In the genomic region with DNA sequence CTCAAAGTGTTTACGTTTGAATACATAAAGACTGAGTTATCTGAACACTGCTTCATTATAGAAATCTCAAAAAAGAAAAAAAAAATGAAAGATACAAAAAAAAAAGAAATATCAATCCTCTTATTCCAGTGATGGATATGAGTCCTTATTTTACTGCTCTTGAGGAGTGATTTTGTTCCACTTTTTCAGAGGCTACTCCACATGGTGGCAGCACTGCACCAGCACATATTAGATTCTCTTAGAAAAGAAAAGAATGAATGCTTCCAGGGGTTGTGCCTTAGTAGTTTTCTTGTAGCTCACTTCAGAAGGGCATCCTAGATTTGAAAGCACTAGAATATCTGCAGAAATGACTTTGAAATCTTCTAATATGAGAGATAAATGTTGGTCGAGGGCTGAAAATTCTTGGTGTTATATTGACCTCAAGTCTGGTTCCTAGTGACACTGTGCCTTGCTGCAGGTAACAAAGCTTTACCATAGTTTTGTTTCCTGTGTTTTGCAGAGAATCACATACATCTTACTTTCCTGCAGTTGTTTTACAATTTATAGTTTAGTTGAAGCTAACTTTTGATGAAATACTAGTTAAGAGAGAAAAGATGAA, we compare ENCODE assay signal across 8 cellular contexts. TPM values are rescaled to one million over a fixed set of nuclear protein-coding genes. Genes with fewer than 3 reads are reported as not detected.
DNase-seq lines count a peak whose midpoint lies in the region; ATAC-seq and TF ChIP-seq lines count a peak whose summit lies in the region.

No MANE protein-coding gene starts in this region.

- CTCF ChIA-PET in activated CD8-positive, alpha-beta memory T cell treated with anti-CD3 and anti-CD28 coated beads, Interleukin-2, amount 10 ng/mL, durations not matched to agents 7 days and 5 days (lab: Charles Lee), result interaction anchor here (0.6 to 4.5 kb wide), 29 partner anchors 10 to 356 kb away, joined by 3 to 55 read pairs (median 4); partner anchors contain the start of genes AP2B1, MMP28, RASL10B and TAF15

- H3K27ac Mint-ChIP-seq in activated CD8-positive, alpha-beta memory T cell treated with anti-CD3 and anti-CD28 coated beads, Interleukin-2, amount 10 ng/mL, durations not matched to agents 7 days and 5 days, result no peak overlapping the region

- no peak overlapping the region for H3K4me3 Mint-ChIP-seq in activated CD8-positive, alpha-beta memory T cell treated with anti-CD3 and anti-CD28 coated beads, Interleukin-2, amount 10 ng/mL, durations not matched to agents 7 days and 5 days

- no peak overlapping the region for H3K4me2 ChIP-seq in parathyroid adenoma (ENCODE audit: low read length)

- no peak for ATAC-seq in activated CD8-positive, alpha-beta memory T cell treated with anti-CD3 and anti-CD28 coated beads, Interleukin-2, amount 10 ng/mL, durations not matched to agents 7 days and 5 days
- no peak for ATAC-seq in GM18502 (IDR thresholded peaks at IDR 0.05; ENCODE audit: poor library complexity, unreplicated experiment)

- H3K9me3 Mint-ChIP-seq in activated CD8-positive, alpha-beta memory T cell treated with anti-CD3 and anti-CD28 coated beads, Interleukin-2, amount 10 ng/mL, durations not matched to agents 7 days and 5 days (ENCODE audit: low read depth), result no peaks in the 10 kb centered on the region

- no peaks in the 10 kb centered on the region for H3K27me3 ChIP-seq in parathyroid adenoma (ENCODE audit: control insufficient read depth, insufficient read depth, low read length)

- peak; percentile 56 for DNase-seq in activated CD8-positive, alpha-beta memory T cell treated with anti-CD3 and anti-CD28 coated beads, Interleukin-2, amount 10 ng/mL, durations not matched to agents 7 days and 5 days
- DNase-seq in activated CD8-positive, alpha-beta memory T cell treated with anti-CD3 and anti-CD28 coated beads, Interleukin-2, amount 50 U/mL, for 48 hours, result no peak
- DNase-seq in NCI-H1105 treated with DMSO at 0.1 percent for 48 hours (lab: John Stamatoyannopoulos, UW) (peak; percentile 51), fibroblast of pulmonary artery (ENCODE audit: low read depth) (peak; percentile 78), OCI-M2 (lab: John Stamatoyannopoulos, UW; ENCODE audit: unreplicated experiment) (no peak)
- peak; percentile 47 for DNase-seq in activated CD4-positive, alpha-beta T cell treated with anti-CD3 and anti-CD28 coated beads for 48 hours

- H3K9me3 ChIP-seq in parathyroid adenoma (ENCODE audit: control insufficient read depth, low read length), result no peaks in the 10 kb centered on the region

- no peak overlapping the region for H3K27ac ChIP-seq in parathyroid adenoma

- H3K4me1 ChIP-seq in parathyroid adenoma, result peaks cover 21% of the 10 kb centered on the region

- H3K36me3 ChIP-seq in parathyroid adenoma (ENCODE audit: control insufficient read depth, insufficient read depth, low read length), result no peaks in the 10 kb centered on the region

- peaks cover 18% of the 10 kb centered on the region for H3K79me2 ChIP-seq in parathyroid adenoma

- peak; percentile 79 for TF ChIP-seq CTCF in fibroblast of pulmonary artery (IDR thresholded peaks at IDR 0.05; ENCODE audit: low read length, missing control alignments)
- peak; percentile 81 for TF ChIP-seq CTCF in parathyroid adenoma (IDR thresholded peaks at IDR 0.05)

- no peak overlapping the region for H3K4me3 ChIP-seq in fibroblast of pulmonary artery (replicated peaks; ENCODE audit: low read depth, low read length)
- H3K4me3 ChIP-seq in parathyroid adenoma (ENCODE audit: low read depth, low read length), result no peak overlapping the region

- H3K27me3 Mint-ChIP-seq in activated CD8-positive, alpha-beta memory T cell treated with anti-CD3 and anti-CD28 coated beads, Interleukin-2, amount 10 ng/mL, durations not matched to agents 7 days and 5 days, result no peaks in the 10 kb centered on the region

- peaks cover 36% of the 10 kb centered on the region for H3K36me3 Mint-ChIP-seq in activated CD8-positive, alpha-beta memory T cell treated with anti-CD3 and anti-CD28 coated beads, Interleukin-2, amount 10 ng/mL, durations not matched to agents 7 days and 5 days

- no peak overlapping the region for H2AFZ ChIP-seq in parathyroid adenoma

- no peak overlapping the region for H3K9ac ChIP-seq in parathyroid adenoma

- H3K4me1 Mint-ChIP-seq in activated CD8-positive, alpha-beta memory T cell treated with anti-CD3 and anti-CD28 coated beads, Interleukin-2, amount 10 ng/mL, durations not matched to agents 7 days and 5 days, result no peaks in the 10 kb centered on the region

RNA-seq across cellular contexts. Expression of gene AP2B1, which starts 25.9 kb away (rescaled TPM):
- 100 to 1,000 TPM; 166 to 184 TPM for total RNA-seq in activated CD8-positive, alpha-beta memory T cell treated with anti-CD3 and anti-CD28 coated beads, Interleukin-2, amount 10 ng/mL, durations not matched to agents 7 days and 5 days

RNA-seq across cellular contexts. Expression of gene PEX12, which starts 34.7 kb away (rescaled TPM):
- total RNA-seq in activated CD8-positive, alpha-beta memory T cell treated with anti-CD3 and anti-CD28 coated beads, Interleukin-2, amount 10 ng/mL, durations not matched to agents 7 days and 5 days, result 1 to 10 TPM; 3.9 to 4.6 TPM

RNA-seq across cellular contexts. Expression of gene SLFN14, which starts 52.4 kb away (rescaled TPM):
- total RNA-seq in activated CD8-positive, alpha-beta memory T cell treated with anti-CD3 and anti-CD28 coated beads, Interleukin-2, amount 10 ng/mL, durations not matched to agents 7 days and 5 days, result under 1 TPM in 1 of 2 experiments, not detected in 1; 0.07 TPM

Comparison
In these comparisons a context has a peak if more than half of its experiments do, and no peak if none do; other contexts are left out.
1. DNase-seq: peak in activated CD8-positive, alpha-beta memory T cell treated with anti-CD3 and anti-CD28 coated beads, Interleukin-2, amount 10 ng/mL, durations not matched to agents 7 days and 5 days (single experiment), NCI-H1105 treated with DMSO at 0.1 percent for 48 hours (single experiment), activated CD4-positive, alpha-beta T cell treated with anti-CD3 and anti-CD28 coated beads for 48 hours (single experiment) and fibroblast of pulmonary artery (single experiment); none in activated CD8-positive, alpha-beta memory T cell treated with anti-CD3 and anti-CD28 coated beads, Interleukin-2, amount 50 U/mL, for 48 hours (single experiment) and OCI-M2 (single experiment).